In genomic region chr7:51180092-51180491, GRCh38 we compare ENCODE assay signal across 23 cellular contexts.
A peak's percentile ranks its signal among the peaks of the same experiment; 100 is the strongest.
DNase-seq lines count a peak whose midpoint lies in the region; ATAC-seq, FAIRE-seq and TF ChIP-seq lines count a peak whose summit lies in the region.
"Had no signal": no experiment of that assay in that cellular context is flagged by ENCODE, and none has a peak within 500 bp of the region (broad histone marks: within the 10 kb centered on the region; RNA-seq: fewer than 3 reads in every experiment).

No MANE protein-coding gene starts in this region.

- H3K14ac ChIP-seq in H1 (ENCODE audit: insufficient read length) = no peak overlapping the region

- H4K8ac ChIP-seq in H1 (ENCODE audit: extremely low read depth, insufficient read depth, low read length) = no peak overlapping the region

- no peaks in the 10 kb centered on the region for H3K36me3 ChIP-seq in H1 (ENCODE audit: control insufficient read depth in 2 of 4, insufficient read depth in 4 of 4, low read length in 3 of 4)
- H3K36me3 ChIP-seq in prostate gland = no peaks in the 10 kb centered on the region
- H3K36me3 ChIP-seq: BLaER1 treated with 17β-estradiol and CSF1 and Interleukin-3, amounts not matched to agents 10 nM and 100 nM; HAP-1 had no signal

- H3K4me3 ChIP-seq in LNCaP clone FGC (ENCODE audit: low read depth, low read length) (no peak overlapping the region), H1 (ENCODE audit: extremely low read depth in 1 of 4, insufficient read depth in 2 of 4, low read depth in 3 of 4, low read length in 4 of 4) (no peak overlapping the region), prostate gland (no peak overlapping the region)
- H3K4me3 ChIP-seq: BLaER1 treated with 17β-estradiol and CSF1 and Interleukin-3, amounts not matched to agents 10 nM and 100 nM; GM12878; HAP-1 had no signal

- H2BK120ac ChIP-seq in H1 (replicated peaks; ENCODE audit: low read depth, low read length) = no peak overlapping the region

- no peaks in the 10 kb centered on the region for H3K9me3 Mint-ChIP-seq in MCF 10A (ENCODE audit: unreplicated experiment)
- H3K9me3 Mint-ChIP-seq: CD4-positive, CD25-positive, alpha-beta regulatory T cell; CD8-positive, alpha-beta memory T cell; IgD-negative memory B cell had no signal

- TF ChIP-seq EP300 in H1 (IDR thresholded peaks at IDR 0.05; ENCODE audit: borderline replicate concordance in 1 of 2, low read depth in 2 of 2, low read length in 2 of 2) = no peak

- H3K36me3 Mint-ChIP-seq in MCF 10A (ENCODE audit: insufficient read depth, unreplicated experiment) = no peaks in the 10 kb centered on the region
- H3K36me3 Mint-ChIP-seq: CD4-positive, CD25-positive, alpha-beta regulatory T cell; CD8-positive, alpha-beta memory T cell; IgD-negative memory B cell had no signal

- H3K23ac ChIP-seq in H1 (ENCODE audit: insufficient read length) = no peak overlapping the region

- H4K20me1 ChIP-seq in H1 (replicated peaks in 1 of 2; ENCODE audit: control insufficient read depth in 1 of 2, insufficient read depth in 2 of 2, low read length in 2 of 2) = no peaks in the 10 kb centered on the region
- H4K20me1 ChIP-seq: BLaER1 treated with 17β-estradiol and CSF1 and Interleukin-3, amounts not matched to agents 10 nM and 100 nM had no signal

- no peaks in the 10 kb centered on the region for H3K27me3 Mint-ChIP-seq in MCF 10A (ENCODE audit: insufficient read depth, unreplicated experiment)

- no peak overlapping the region for H2AK5ac ChIP-seq in H1 (ENCODE audit: low read depth, low read length)

- H3K4me1 Mint-ChIP-seq in MCF 10A (ENCODE audit: insufficient read depth, unreplicated experiment) = no peaks in the 10 kb centered on the region
- H3K4me1 Mint-ChIP-seq: B cell; CD4-positive, CD25-positive, alpha-beta regulatory T cell; CD8-positive, alpha-beta memory T cell; IgD-negative memory B cell had no signal

- no peak overlapping the region for H2BK20ac ChIP-seq in H1 (ENCODE audit: low read length)

- peaks cover 2 to 11% (median 7%) of the 10 kb centered on the region in 4 experiments; a peak in 4 of 7 replicates for H3K4me1 ChIP-seq in H1 (replicated peaks in 1 of 4; ENCODE audit: control insufficient read depth in 3 of 4, insufficient read depth in 4 of 4, low read length in 3 of 4)
- H3K4me1 ChIP-seq in prostate gland (replicated peaks) = peaks cover 23% of the 10 kb centered on the region
- H3K4me1 ChIP-seq: BLaER1 treated with 17β-estradiol and CSF1 and Interleukin-3, amounts not matched to agents 10 nM and 100 nM had no signal

- H3K79me2 ChIP-seq in H1 (ENCODE audit: control insufficient read depth in 1 of 2, insufficient read depth in 2 of 2, low read length in 2 of 2) = no peaks in the 10 kb centered on the region

- H3K4ac ChIP-seq in H1 (replicated peaks; ENCODE audit: insufficient read length, low read depth, low read length) = no peak overlapping the region

- ATAC-seq in HG03520 (IDR thresholded peaks at IDR 0.05; ENCODE audit: unreplicated experiment) = no peak
- ATAC-seq: GM12878 had no signal

- H3K23me2 ChIP-seq in H1 (ENCODE audit: low read depth, low read length) = no peaks in the 10 kb centered on the region

- POLR2A ChIA-PET in MCF 10A (lab: Yijun Ruan, JAX) = no interaction called here
- POLR2A ChIA-PET in H1 (lab: Charles Lee; ENCODE audit: partially characterized antibody) = no interaction called here

- no peak overlapping the region for H3K9ac ChIP-seq in H1 (replicated peaks in 1 of 4; ENCODE audit: extremely low read depth in 1 of 4, low read depth in 3 of 4, low read length in 3 of 4)
- H3K9ac ChIP-seq: BLaER1 treated with 17β-estradiol and CSF1 and Interleukin-3, amounts not matched to agents 10 nM and 100 nM had no signal

- H3K18ac ChIP-seq in H1 (ENCODE audit: extremely low read depth, low read length) = no peak overlapping the region

- no peak overlapping the region for H3K56ac ChIP-seq in H1 (replicated peaks; ENCODE audit: insufficient read length, low read depth, low read length)

- no peaks in the 10 kb centered on the region for H3K9me3 ChIP-seq in H1 (ENCODE audit: insufficient read depth in 2 of 2, low read depth in 1 of 2, low read length in 1 of 2)
- no peaks in the 10 kb centered on the region for H3K9me3 ChIP-seq in prostate gland
- H3K9me3 ChIP-seq: BLaER1 treated with 17β-estradiol and CSF1 and Interleukin-3, amounts not matched to agents 10 nM and 100 nM; HAP-1 had no signal

- no peaks in the 10 kb centered on the region for H3K27me3 ChIP-seq in H1 (replicated peaks in 1 of 4; ENCODE audit: control insufficient read depth in 3 of 4, extremely low read depth in 1 of 4, insufficient read depth in 3 of 4, low read length in 3 of 4)
- no peaks in the 10 kb centered on the region for H3K27me3 ChIP-seq in prostate gland (replicated peaks; ENCODE audit: insufficient read depth)
- H3K27me3 ChIP-seq: BLaER1 treated with 17β-estradiol and CSF1 and Interleukin-3, amounts not matched to agents 10 nM and 100 nM had no signal

- WGBS in H1 (ENCODE audit: extremely low coverage in 1 of 2, insufficient coverage in 1 of 2, insufficient read length in 1 of 2, insufficient replicate concordance in 2 of 2, low coverage in 1 of 2, low lambda C conversion rate in 2 of 2, missing lambda C conversion rate in 1 of 2), 2 experiments = 94% methylated on average over 4 of the region's 4 CpGs; no CpG with 5 or more reads in 1 of the 2 experiments
- 18% methylated on average over 4 of the region's 4 CpGs for WGBS in prostate gland

- H3K27ac Mint-ChIP-seq in MCF 10A (ENCODE audit: low read depth, unreplicated experiment) = no peak overlapping the region
- H3K27ac Mint-ChIP-seq: B cell; CD4-positive, CD25-positive, alpha-beta regulatory T cell; CD8-positive, alpha-beta memory T cell; IgD-negative memory B cell had no signal

- H3K4me2 ChIP-seq in H1 (ENCODE audit: insufficient read depth in 1 of 2, low read depth in 2 of 2, low read length in 2 of 2) = no peak overlapping the region
- H3K4me2 ChIP-seq: BLaER1 treated with 17β-estradiol and CSF1 and Interleukin-3, amounts not matched to agents 10 nM and 100 nM had no signal

- peak; percentile 57 to 76 for DNase-seq in T47D (ENCODE audit: low read depth in 1 of 2, low spot score in 1 of 2)
- no peak for DNase-seq in MCF 10A (ENCODE audit: unreplicated experiment)
- DNase-seq in LNCaP clone FGC (ENCODE audit: low read depth) = peak; percentile 79
- no peak for DNase-seq in H1 (ENCODE audit: low read depth in 1 of 2, low spot score in 2 of 2)
- DNase-seq in prostate gland (ENCODE audit: low spot score) = peak; percentile 66
- no peak for DNase-seq in activated effector memory CD4-positive, alpha-beta T cell treated with anti-CD3 and anti-CD28 coated beads, Interleukin-2, amount 50 U/mL, for 16 hours
- DNase-seq in stimulated activated CD4-positive, alpha-beta T cell treated with anti-CD3 and anti-CD28 coated beads, Interleukin-4, amount 100 ng/mL, for 24 hours = no peak
- DNase-seq: 8988T; CD4-positive, CD25-positive, alpha-beta regulatory T cell; CD8-positive, alpha-beta memory T cell; COR-L47; DMS 273 treated with DMSO at 0.1 percent for 48 hours; DMS53; DND-41; EL had no signal

- H3K27ac ChIP-seq in H1 (ENCODE audit: low read depth, low read length) = no peak overlapping the region
- H3K27ac ChIP-seq in prostate gland = peak overlapping the region; percentile 59 to 71
- H3K27ac ChIP-seq: BLaER1 treated with 17β-estradiol and CSF1 and Interleukin-3, amounts not matched to agents 10 nM and 100 nM; HL-60 had no signal

- H2AFZ ChIP-seq in H1 (ENCODE audit: low read length) = no peak overlapping the region

- FAIRE-seq in H1 (lab: Jason Lieb, UNC) = peak; percentile 13
- FAIRE-seq: GM12878, GM19239 had no signal

- TF ChIP-seq POLR2A in H1 (IDR thresholded peaks at IDR 0.05; ENCODE audit: control extremely low read depth in 1 of 2, low read depth in 2 of 2, low read length in 2 of 2) (no peak), prostate gland (IDR thresholded peaks at IDR 0.05) (no peak)

- no peak overlapping the region for H3K4me3 Mint-ChIP-seq in MCF 10A (ENCODE audit: unreplicated experiment)
- H3K4me3 Mint-ChIP-seq: B cell; CD4-positive, CD25-positive, alpha-beta regulatory T cell; CD8-positive, alpha-beta memory T cell; IgD-negative memory B cell had no signal

- no peak for TF ChIP-seq RAD21 in H1 (IDR thresholded peaks at IDR 0.05 in 1 of 2, conservative IDR thresholded peaks at IDR 0.05 in 1 of 2; ENCODE audit: low read depth in 2 of 2, low read length in 2 of 2)

- no TSS peak for BruUV-seq in MCF 10A (replicated peaks; lab: Mats Ljungman, UMichigan)

- H2BK15ac ChIP-seq in H1 (ENCODE audit: low read length) = no peak overlapping the region

- H4K5ac ChIP-seq in H1 (ENCODE audit: insufficient read length, low read depth, low read length) = no peak overlapping the region

- H2BK5ac ChIP-seq in H1 (ENCODE audit: low read depth, low read length) = no peak overlapping the region

- in situ Hi-C loops in T47D (cut with HindIII; ENCODE audit: low pct_unique_long_range_greater_than_20kb, low sequenced_read_pairs) = no loop called here

- intact Hi-C loops in MCF 10A (cut with micrococcal nuclease) = no loop called here
- intact Hi-C loops in prostate gland (cut with DNase I) = no loop called here

- no peak for TF ChIP-seq CTCF in MCF 10A (IDR thresholded peaks at IDR 0.05; ENCODE audit: unreplicated experiment)
- TF ChIP-seq CTCF in LNCaP clone FGC (IDR thresholded peaks at IDR 0.05; ENCODE audit: control insufficient read depth, extremely low read depth, insufficient read depth) = no peak
- no peak for TF ChIP-seq CTCF in H1 (IDR thresholded peaks at IDR 0.05; ENCODE audit: control extremely low read depth in 1 of 3, insufficient read depth in 1 of 3, low read depth in 1 of 3, low read length in 3 of 3)
- no peak for TF ChIP-seq CTCF in prostate gland (IDR thresholded peaks at IDR 0.05)

- H3K79me1 ChIP-seq in H1 (ENCODE audit: low read depth, low read length) = no peaks in the 10 kb centered on the region

- no peak overlapping the region for H4K91ac ChIP-seq in H1 (replicated peaks; ENCODE audit: insufficient read length, low read length)

- CTCF ChIA-PET in MCF 10A (lab: Yijun Ruan, JAX) (interaction anchor here (0.7 kb wide), 1 partner anchor 45 kb away, joined by 3 read pairs; no protein-coding TSS in a partner anchor), H1 (lab: Charles Lee; ENCODE audit: partially characterized antibody) (no interaction called here)

- no peak overlapping the region for H2BK12ac ChIP-seq in H1 (ENCODE audit: low read depth, low read length)

TF ChIP-seq in H1, 55 proteins besides CTCF, POLR2A, EP300 and RAD21:
- no peak for TF ChIP-seq TBP (IDR thresholded peaks at IDR 0.05; ENCODE audit: low read depth, low read length)
- no peak for TF ChIP-seq CREB1 (IDR thresholded peaks at IDR 0.05)

Comparison
In these comparisons a context has a peak if more than half of its experiments do, and no peak if none do; other contexts are left out.
1. DNase-seq: peak in T47D (2 of 2), LNCaP clone FGC (single experiment) and prostate gland (single experiment); none in MCF 10A (single experiment), H1 (0 of 2), activated effector memory CD4-positive, alpha-beta T cell treated with anti-CD3 and anti-CD28 coated beads, Interleukin-2, amount 50 U/mL, for 16 hours (single experiment) and stimulated activated CD4-positive, alpha-beta T cell treated with anti-CD3 and anti-CD28 coated beads, Interleukin-4, amount 100 ng/mL, for 24 hours (single experiment).